2 cellular contexts compared by ENCODE assay signal in genomic region chr5:177049285-177049684, GRCh38.
TF ChIP-seq lines count a peak whose summit lies in the region.

No MANE protein-coding gene starts in this region.

TF ChIP-seq in HEK293T, 16 proteins besides CTCF, POLR2A, EP300 and RAD21:
- TF ChIP-seq NFRKB (IDR thresholded peaks at IDR 0.05) (no peak), SP1 (IDR thresholded peaks at IDR 0.05) (no peak), FOXM1 (IDR thresholded peaks at IDR 0.05; ENCODE audit: borderline replicate concordance) (no peak), FOXK2 (IDR thresholded peaks at IDR 0.05) (no peak)

TF ChIP-seq in GM12878, 131 proteins besides CTCF, POLR2A, EP300 and RAD21:
- no peak for TF ChIP-seq MEF2A (IDR thresholded peaks at IDR 0.05; ENCODE audit: insufficient read depth, low read depth, low read length)
- TF ChIP-seq CHD4 (IDR thresholded peaks at IDR 0.05) = no peak
- TF ChIP-seq ZBTB4 (CRISPR knock-in tag; IDR thresholded peaks at IDR 0.05) = no peak
- no peak for TF ChIP-seq JUND (IDR thresholded peaks at IDR 0.05; ENCODE audit: low read depth, low read length)
- no peak for TF ChIP-seq MTA2 (IDR thresholded peaks at IDR 0.05; ENCODE audit: low read depth)
- no peak for TF ChIP-seq BMI1 (IDR thresholded peaks at IDR 0.05; ENCODE audit: borderline replicate concordance)
- no peak for TF ChIP-seq NFYA (IDR thresholded peaks at IDR 0.05; ENCODE audit: borderline replicate concordance, low read depth, low read length)
- no peak for TF ChIP-seq PAX5 (IDR thresholded peaks at IDR 0.05; ENCODE audit: borderline replicate concordance, low read depth, low read length)
- TF ChIP-seq NR2F1 (conservative IDR thresholded peaks at IDR 0.05) = no peak
- TF ChIP-seq ESRRA (IDR thresholded peaks at IDR 0.05; ENCODE audit: low read length) = no peak
- no peak for TF ChIP-seq SKIL (IDR thresholded peaks at IDR 0.05; ENCODE audit: low read depth, poor library complexity, severe bottlenecking)
- no peak for TF ChIP-seq YBX1 (IDR thresholded peaks at IDR 0.05)
- no peak for TF ChIP-seq NBN (IDR thresholded peaks at IDR 0.05)
- no peak for TF ChIP-seq CEBPZ (IDR thresholded peaks at IDR 0.05; ENCODE audit: low read depth, low read length)
- TF ChIP-seq IRF4 (IDR thresholded peaks at IDR 0.05; ENCODE audit: low read depth, low read length) = no peak
- TF ChIP-seq EZH2 (IDR thresholded peaks at IDR 0.05; ENCODE audit: borderline replicate concordance, control insufficient read depth, low read depth, low read length) = no peak
